ENCODE assay signal across 16 cellular contexts in the genomic region with DNA sequence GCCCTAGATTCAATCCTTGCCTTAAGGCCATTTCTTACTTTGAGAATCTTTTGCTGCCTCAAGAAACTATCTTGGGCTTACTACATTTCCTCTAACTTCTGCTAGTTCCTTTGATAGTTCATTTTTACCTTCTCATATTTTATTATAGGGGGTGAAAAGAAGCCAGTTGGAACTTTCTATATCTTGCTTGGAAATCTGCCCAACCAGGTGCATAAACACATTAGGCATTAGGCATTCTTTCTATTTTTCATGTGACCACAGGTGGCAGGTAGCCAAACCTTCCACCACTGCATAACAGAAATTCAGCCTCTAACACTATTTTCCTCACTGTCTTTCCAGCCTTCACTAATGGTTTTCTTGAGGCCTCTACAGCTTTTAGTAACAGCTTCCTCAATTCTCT.
DNase-seq lines count a peak whose midpoint lies in the region; ATAC-seq, FAIRE-seq and TF ChIP-seq lines count a peak whose summit lies in the region.
"Had no signal": no experiment of that assay in that cellular context is flagged by ENCODE, and none has a peak within 500 bp of the region (broad histone marks: within the 10 kb centered on the region; RNA-seq: fewer than 3 reads in every experiment).

No MANE protein-coding gene starts in this region.

- H3K27me3 Mint-ChIP-seq in activated naive CD8-positive, alpha-beta T cell treated with anti-CD3 and anti-CD28 coated beads, Interleukin-2, amount 50 U/mL, for 24 hours, result peaks cover 3% of the 10 kb centered on the region
- no peaks in the 10 kb centered on the region for H3K27me3 Mint-ChIP-seq in T-helper 17 cell
- H3K27me3 Mint-ChIP-seq in osteocyte (ENCODE audit: unreplicated experiment), result no peaks in the 10 kb centered on the region
- H3K27me3 Mint-ChIP-seq: activated CD8-positive, alpha-beta memory T cell treated with anti-CD3 and anti-CD28 coated beads, Interleukin-2, amount 10 ng/mL, durations not matched to agents 7 days and 5 days had no signal

- no peaks in the 10 kb centered on the region for H3K9me3 ChIP-seq in T-helper 17 cell (ENCODE audit: control insufficient read depth, low read length, poor library complexity, severe bottlenecking)
- H3K9me3 ChIP-seq: breast epithelium, lower lobe of right lung had no signal

- peak; percentile 71 for DNase-seq in Daoy (ENCODE audit: low read depth)
- peak; percentile 45 for DNase-seq in NCI-H146 treated with DMSO at 0.1 percent for 48 hours (lab: John Stamatoyannopoulos, UW; ENCODE audit: unreplicated experiment)
- peak; percentile 30 for DNase-seq in RCC 7860 (ENCODE audit: low spot score)
- peak; percentile 53 for DNase-seq in kidney epithelial cell (ENCODE audit: low read depth)
- DNase-seq in activated naive CD8-positive, alpha-beta T cell treated with anti-CD3 and anti-CD28 coated beads, Interleukin-2, amount 50 U/mL, for 24 hours, result no peak
- DNase-seq in T-helper 17 cell, result no peak
- no peak for DNase-seq in osteocyte (ENCODE audit: extremely low spot score, unreplicated experiment)
- DNase-seq: activated CD8-positive, alpha-beta memory T cell treated with anti-CD3 and anti-CD28 coated beads, Interleukin-2, amount 10 ng/mL, durations not matched to agents 7 days and 5 days; activated naive CD4-positive, alpha-beta T cell treated with Interleukin-2 at 50 U/mL for 16 hours; lower lobe of right lung; natural killer cell; NCI-H187; right cardiac atrium; stimulated activated CD4-positive, alpha-beta T cell treated with anti-CD3 and anti-CD28 coated beads, Interleukin-2, amount 100 ng/mL, for 24 hours had no signal

- no peak overlapping the region for H3K4me3 Mint-ChIP-seq in activated naive CD8-positive, alpha-beta T cell treated with anti-CD3 and anti-CD28 coated beads, Interleukin-2, amount 50 U/mL, for 24 hours
- H3K4me3 Mint-ChIP-seq in T-helper 17 cell, result no peak overlapping the region
- H3K4me3 Mint-ChIP-seq in osteocyte (ENCODE audit: unreplicated experiment), result no peak overlapping the region
- H3K4me3 Mint-ChIP-seq: activated CD8-positive, alpha-beta memory T cell treated with anti-CD3 and anti-CD28 coated beads, Interleukin-2, amount 10 ng/mL, durations not matched to agents 7 days and 5 days; natural killer cell had no signal

- ATAC-seq in activated naive CD8-positive, alpha-beta T cell treated with anti-CD3 and anti-CD28 coated beads, Interleukin-2, amount 50 U/mL, for 24 hours, result no peak
- ATAC-seq in T-helper 17 cell (no peak), HG02870 (IDR thresholded peaks at IDR 0.05; ENCODE audit: unreplicated experiment) (no peak)
- ATAC-seq: activated CD8-positive, alpha-beta memory T cell treated with anti-CD3 and anti-CD28 coated beads, Interleukin-2, amount 10 ng/mL, durations not matched to agents 7 days and 5 days; lower lobe of right lung; natural killer cell; right cardiac atrium had no signal

- H3K4me1 Mint-ChIP-seq in activated naive CD8-positive, alpha-beta T cell treated with anti-CD3 and anti-CD28 coated beads, Interleukin-2, amount 50 U/mL, for 24 hours, result no peaks in the 10 kb centered on the region
- no peaks in the 10 kb centered on the region for H3K4me1 Mint-ChIP-seq in T-helper 17 cell
- no peaks in the 10 kb centered on the region for H3K4me1 Mint-ChIP-seq in osteocyte (ENCODE audit: unreplicated experiment)
- H3K4me1 Mint-ChIP-seq: activated CD8-positive, alpha-beta memory T cell treated with anti-CD3 and anti-CD28 coated beads, Interleukin-2, amount 10 ng/mL, durations not matched to agents 7 days and 5 days; natural killer cell had no signal

- H3K9me3 Mint-ChIP-seq in activated naive CD8-positive, alpha-beta T cell treated with anti-CD3 and anti-CD28 coated beads, Interleukin-2, amount 50 U/mL, for 24 hours, result no peaks in the 10 kb centered on the region
- H3K9me3 Mint-ChIP-seq in osteocyte (ENCODE audit: unreplicated experiment), result peaks cover 16% of the 10 kb centered on the region

- no peak for TF ChIP-seq CTCF in kidney epithelial cell (IDR thresholded peaks at IDR 0.05; ENCODE audit: insufficient read depth, low read length, poor library complexity, severe bottlenecking)
- TF ChIP-seq CTCF in osteocyte (IDR thresholded peaks at IDR 0.05), result no peak

- FAIRE-seq in RCC 7860 (lab: Jason Lieb, UNC), result peak; percentile 82

- H3K36me3 ChIP-seq in kidney epithelial cell (ENCODE audit: control insufficient read depth, insufficient read depth, low read length), result no peaks in the 10 kb centered on the region
- H3K36me3 ChIP-seq: breast epithelium, lower lobe of right lung had no signal

- no peak overlapping the region for H3K4me3 ChIP-seq in kidney epithelial cell (ENCODE audit: low read depth, low read length)
- H3K4me3 ChIP-seq: breast epithelium, lower lobe of right lung had no signal

- H3K27me3 ChIP-seq in kidney epithelial cell (ENCODE audit: control insufficient read depth, insufficient read depth, low read length), result no peaks in the 10 kb centered on the region
- H3K27me3 ChIP-seq: breast epithelium had no signal

- H3K36me3 Mint-ChIP-seq in activated naive CD8-positive, alpha-beta T cell treated with anti-CD3 and anti-CD28 coated beads, Interleukin-2, amount 50 U/mL, for 24 hours (ENCODE audit: low read depth), result no peaks in the 10 kb centered on the region
- no peaks in the 10 kb centered on the region for H3K36me3 Mint-ChIP-seq in T-helper 17 cell (ENCODE audit: low read depth)
- no peaks in the 10 kb centered on the region for H3K36me3 Mint-ChIP-seq in osteocyte (ENCODE audit: unreplicated experiment)
- H3K36me3 Mint-ChIP-seq: activated CD8-positive, alpha-beta memory T cell treated with anti-CD3 and anti-CD28 coated beads, Interleukin-2, amount 10 ng/mL, durations not matched to agents 7 days and 5 days; natural killer cell had no signal

- H3K27ac Mint-ChIP-seq in activated naive CD8-positive, alpha-beta T cell treated with anti-CD3 and anti-CD28 coated beads, Interleukin-2, amount 50 U/mL, for 24 hours, result no peak overlapping the region
- H3K27ac Mint-ChIP-seq in T-helper 17 cell, result no peak overlapping the region
- no peak overlapping the region for H3K27ac Mint-ChIP-seq in osteocyte (ENCODE audit: unreplicated experiment)
- H3K27ac Mint-ChIP-seq: activated CD8-positive, alpha-beta memory T cell treated with anti-CD3 and anti-CD28 coated beads, Interleukin-2, amount 10 ng/mL, durations not matched to agents 7 days and 5 days; natural killer cell had no signal

Comparison
In these comparisons a context has a peak if more than half of its experiments do, and no peak if none do; other contexts are left out.
1. DNase-seq: peak in Daoy (single experiment), NCI-H146 treated with DMSO at 0.1 percent for 48 hours (single experiment), RCC 7860 (single experiment) and kidney epithelial cell (single experiment); none in activated naive CD8-positive, alpha-beta T cell treated with anti-CD3 and anti-CD28 coated beads, Interleukin-2, amount 50 U/mL, for 24 hours (single experiment), T-helper 17 cell (0 of 3) and osteocyte (single experiment).